ENCODE assay signal across 9 cellular contexts in the genomic region with DNA sequence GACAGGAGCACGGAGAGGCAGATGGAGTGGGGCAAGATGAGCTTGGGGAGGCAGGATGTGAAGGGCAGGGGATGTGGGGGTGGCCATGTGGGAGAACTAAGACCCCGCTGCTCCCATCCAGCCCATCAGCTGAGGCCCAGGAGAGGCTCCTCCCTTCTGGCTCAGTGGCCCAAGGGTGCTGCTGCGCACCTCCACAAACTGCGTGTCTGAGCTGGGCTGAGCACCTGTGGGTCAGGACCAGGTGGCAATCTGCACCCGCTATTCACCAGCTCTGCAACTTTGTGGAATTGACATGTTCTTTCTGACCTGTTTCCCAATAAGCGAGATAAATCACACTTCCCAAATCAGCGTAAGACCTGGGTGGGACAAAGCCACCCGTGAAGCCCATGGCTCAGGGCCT. TPM values are rescaled to one million over a fixed set of nuclear protein-coding genes. Genes with fewer than 3 reads are reported as not detected.
DNase-seq lines count a peak whose midpoint lies in the region; ATAC-seq and TF ChIP-seq lines count a peak whose summit lies in the region.
"Had no signal": no experiment of that assay in that cellular context is flagged by ENCODE, and none has a peak within 500 bp of the region (broad histone marks: within the 10 kb centered on the region; RNA-seq: fewer than 3 reads in every experiment).

No MANE protein-coding gene starts in this region.

- no peak for TF ChIP-seq CTCF in activated CD8-positive, alpha-beta T cell treated with anti-CD3 and anti-CD28 coated beads for 36 hours (IDR thresholded peaks at IDR 0.05)

- POLR2A ChIA-PET in activated CD8-positive, alpha-beta T cell treated with anti-CD3 and anti-CD28 coated beads for 36 hours (lab: Charles Lee) = interaction anchor here (0.7 to 19.1 kb wide), 6 partner anchors 20 to 225 kb away, joined by 3 to 617 read pairs (median 5); a partner anchor contains a TSS

- no peaks in the 10 kb centered on the region for H3K27me3 Mint-ChIP-seq in activated T-cell treated with anti-CD3 and anti-CD28 coated beads, Interleukin-2, amount 50 U/mL, for 24 hours
- H3K27me3 Mint-ChIP-seq in activated T-cell treated with anti-CD3 and anti-CD28 coated beads, Interleukin-2, amount 50 U/mL, for 4 hours (ENCODE audit: low read depth) = no peaks in the 10 kb centered on the region
- no peaks in the 10 kb centered on the region for H3K27me3 Mint-ChIP-seq in activated CD8-positive, alpha-beta T cell treated with anti-CD3 and anti-CD28 coated beads for 36 hours

- H3K27ac ChIP-seq in layer of hippocampus (ENCODE audit: low read depth, low read length) = peak overlapping the region; percentile 69
- H3K27ac ChIP-seq in substantia nigra (ENCODE audit: low read depth, low read length, poor library complexity, severe bottlenecking) = peak overlapping the region; percentile 21

- H3K4me3 Mint-ChIP-seq in activated T-cell treated with anti-CD3 and anti-CD28 coated beads, Interleukin-2, amount 50 U/mL, for 24 hours = no peak overlapping the region
- no peak overlapping the region for H3K4me3 Mint-ChIP-seq in activated T-cell treated with anti-CD3 and anti-CD28 coated beads, Interleukin-2, amount 50 U/mL, for 4 hours
- no peak overlapping the region for H3K4me3 Mint-ChIP-seq in activated CD8-positive, alpha-beta T cell treated with anti-CD3 and anti-CD28 coated beads for 36 hours

- peaks cover 9% of the 10 kb centered on the region for H3K36me3 Mint-ChIP-seq in activated T-cell treated with anti-CD3 and anti-CD28 coated beads, Interleukin-2, amount 50 U/mL, for 24 hours (ENCODE audit: low read depth)
- peaks cover 5% of the 10 kb centered on the region for H3K36me3 Mint-ChIP-seq in activated T-cell treated with anti-CD3 and anti-CD28 coated beads, Interleukin-2, amount 50 U/mL, for 4 hours (ENCODE audit: insufficient read depth)
- H3K36me3 Mint-ChIP-seq in activated CD8-positive, alpha-beta T cell treated with anti-CD3 and anti-CD28 coated beads for 36 hours (ENCODE audit: low read depth) = peaks cover 1% of the 10 kb centered on the region

- ATAC-seq in activated T-cell treated with anti-CD3 and anti-CD28 coated beads, Interleukin-2, amount 50 U/mL, for 4 hours = no peak
- no peak for ATAC-seq in activated CD8-positive, alpha-beta T cell treated with anti-CD3 and anti-CD28 coated beads for 36 hours

- no peaks in the 10 kb centered on the region for H3K9me3 Mint-ChIP-seq in activated T-cell treated with anti-CD3 and anti-CD28 coated beads, Interleukin-2, amount 50 U/mL, for 24 hours
- H3K9me3 Mint-ChIP-seq in activated T-cell treated with anti-CD3 and anti-CD28 coated beads, Interleukin-2, amount 50 U/mL, for 4 hours = no peaks in the 10 kb centered on the region
- no peaks in the 10 kb centered on the region for H3K9me3 Mint-ChIP-seq in activated CD8-positive, alpha-beta T cell treated with anti-CD3 and anti-CD28 coated beads for 36 hours

- H3K4me1 Mint-ChIP-seq in activated T-cell treated with anti-CD3 and anti-CD28 coated beads, Interleukin-2, amount 50 U/mL, for 24 hours (ENCODE audit: low read depth) = peaks cover 66% of the 10 kb centered on the region
- H3K4me1 Mint-ChIP-seq in activated T-cell treated with anti-CD3 and anti-CD28 coated beads, Interleukin-2, amount 50 U/mL, for 4 hours (ENCODE audit: low read depth) = peaks cover 58% of the 10 kb centered on the region
- H3K4me1 Mint-ChIP-seq in activated CD8-positive, alpha-beta T cell treated with anti-CD3 and anti-CD28 coated beads for 36 hours (ENCODE audit: low read depth) = peaks cover 62% of the 10 kb centered on the region

- intact Hi-C loops in activated CD8-positive, alpha-beta T cell treated with anti-CD3 and anti-CD28 coated beads for 36 hours (cut with micrococcal nuclease) = no loop called here

- H3K27ac Mint-ChIP-seq in activated T-cell treated with anti-CD3 and anti-CD28 coated beads, Interleukin-2, amount 50 U/mL, for 24 hours = peak overlapping the region; percentile 96
- H3K27ac Mint-ChIP-seq in activated CD8-positive, alpha-beta T cell treated with anti-CD3 and anti-CD28 coated beads for 36 hours = peak overlapping the region; percentile 98

- H3K27me3 ChIP-seq in layer of hippocampus (ENCODE audit: control insufficient read depth, insufficient read depth, low read length) = no peaks in the 10 kb centered on the region

- CTCF ChIA-PET in activated CD8-positive, alpha-beta T cell treated with anti-CD3 and anti-CD28 coated beads for 36 hours (lab: Charles Lee) = interaction anchor here (1.3 to 11.3 kb wide), 5 partner anchors 12 to 185 kb away, joined by 3 to 83 read pairs (median 4); a partner anchor contains a TSS

- DNase-seq in activated T-cell treated with anti-CD3 and anti-CD28 coated beads, Interleukin-2, amount 50 U/mL, for 24 hours = no peak
- no peak for DNase-seq in activated T-cell treated with anti-CD3 and anti-CD28 coated beads, Interleukin-2, amount 50 U/mL, for 4 hours
- DNase-seq in activated CD8-positive, alpha-beta T cell treated with anti-CD3 and anti-CD28 coated beads for 36 hours = no peak
- DNase-seq in substantia nigra (lab: John Stamatoyannopoulos, UW) (no peak), glomerular visceral epithelial cell (ENCODE audit: extremely low spot score) (no peak), midbrain (lab: John Stamatoyannopoulos, UW) (no peak)
- no peak for DNase-seq in stimulated activated CD4-positive, alpha-beta T cell treated with anti-CD3 and anti-CD28 coated beads, Interleukin-4, amount 100 ng/mL, for 1 hour
- DNase-seq: EL had no signal

RNA-seq across cellular contexts. Expression of a gene that starts 11.5 kb away (rescaled TPM):
- total RNA-seq in activated T-cell treated with anti-CD3 and anti-CD28 coated beads, Interleukin-2, amount 50 U/mL, for 4 hours = 10 to 100 TPM; 34.3 to 44.0 (median 34.6) TPM
- total RNA-seq in activated CD8-positive, alpha-beta T cell treated with anti-CD3 and anti-CD28 coated beads for 36 hours = 100 to 1,000 TPM; 103 to 116 TPM
